36 cellular contexts compared by ENCODE assay signal in genomic region chr6:5559651-5560050, GRCh38.
"Had no signal": no experiment of that assay in that cellular context is flagged by ENCODE, and none has a peak within 500 bp of the region (broad histone marks: within the 10 kb centered on the region; RNA-seq: fewer than 3 reads in every experiment).

No MANE protein-coding gene starts in this region.

- H3K4me3 ChIP-seq: MG63 had no signal

- H3K9me3 ChIP-seq: MG63 had no signal

- DNase-seq: Karpas-422, Kasumi-1, MG63, MM.1S, MV-4-11, NCI-H1048, NCI-H1092, NCI-H1092 treated with DMSO at 0.1 percent for 48 hours, NCI-H1105, NCI-H1105 treated with DMSO at 0.1 percent for 48 hours, NCI-H1417, NCI-H1417 treated with DMSO at 0.1 percent for 48 hours, NCI-H1436, NCI-H1436 treated with DMSO at 0.1 percent for 48 hours, NCI-H146, NCI-H1694, NCI-H1694 treated with DMSO at 0.1 percent for 48 hours, NCI-H187, NCI-H187 treated with DMSO at 0.1 percent for 48 hours, NCI-H1930, NCI-H2029, NCI-H2029 treated with DMSO at 0.1 percent for 48 hours, NCI-H2081, NCI-H2081 treated with DMSO at 0.1 percent for 48 hours, NCI-H2107, NCI-H2171, NCI-H2171 treated with DMSO at 0.1 percent for 48 hours, NCI-H2227 treated with DMSO at 0.1 percent for 48 hours, NCI-H226, NCI-H345, NCI-H446, NCI-H446 treated with DMSO at 0.1 percent for 48 hours, NCI-H510A, NCI-H510A treated with DMSO at 0.1 percent for 48 hours, NCI-H524, NCI-H524 treated with DMSO at 0.1 percent for 48 hours had no signal

- H3K36me3 ChIP-seq: MG63 had no signal

- H3K27me3 ChIP-seq: MG63 had no signal
